11 cellular contexts compared by ENCODE assay signal in the genomic region with DNA sequence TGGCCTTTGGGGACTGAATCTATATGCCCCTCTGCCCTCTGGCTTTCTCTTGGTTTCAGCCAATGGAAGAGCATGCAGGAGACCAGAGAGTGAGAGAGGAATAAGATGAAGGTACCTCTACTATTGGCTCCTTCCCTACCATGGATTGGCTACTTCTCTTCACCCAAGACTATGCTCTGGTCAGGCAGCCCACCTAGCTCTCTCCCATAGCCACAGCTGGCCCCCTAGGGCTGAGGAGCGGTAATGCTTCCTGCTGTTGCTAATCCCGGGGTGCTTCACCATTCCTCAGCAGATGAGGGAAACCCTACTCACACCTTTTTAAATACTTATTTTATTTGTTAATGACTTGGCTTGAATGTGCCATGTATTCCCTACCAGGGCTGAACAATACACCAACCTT.
DNase-seq lines count a peak whose midpoint lies in the region; ATAC-seq and TF ChIP-seq lines count a peak whose summit lies in the region.
"Had no signal": no experiment of that assay in that cellular context is flagged by ENCODE, and none has a peak within 500 bp of the region (broad histone marks: within the 10 kb centered on the region; RNA-seq: fewer than 3 reads in every experiment).

No MANE protein-coding gene starts in this region.

- POLR2A ChIA-PET in Caco-2 (lab: Charles Lee) (no interaction called here), OCI-LY7 (lab: Charles Lee) (interaction anchor here (0.6 to 0.9 kb wide), 2 partner anchors 49 to 79 kb away, joined by 3 read pairs; no protein-coding TSS in a partner anchor)

- H3K36me3 Mint-ChIP-seq in Caco-2 (ENCODE audit: insufficient read depth, unreplicated experiment) = peaks cover 9% of the 10 kb centered on the region

- in situ Hi-C loops in GM13976 (cut with MboI; ENCODE audit: low sequenced_read_pairs, unreplicated experiment) = no loop called here

- H3K9me3 ChIP-seq in Caco-2 = no peaks in the 10 kb centered on the region; the same call in 1 of the 2 replicates
- H3K9me3 ChIP-seq in OCI-LY7 (ENCODE audit: low read length) = no peaks in the 10 kb centered on the region
- H3K9me3 ChIP-seq in spleen = no peaks in the 10 kb centered on the region
- H3K9me3 ChIP-seq: vagina had no signal

- H2AFZ ChIP-seq in OCI-LY7 (ENCODE audit: low read length) = no peak overlapping the region

- no peak overlapping the region for H3K4me3 Mint-ChIP-seq in Caco-2 (ENCODE audit: unreplicated experiment)

- peaks cover 41% of the 10 kb centered on the region for H3K4me1 Mint-ChIP-seq in Caco-2 (ENCODE audit: low read depth, unreplicated experiment)

- no peaks in the 10 kb centered on the region for H3K36me3 ChIP-seq in Caco-2 (ENCODE audit: control insufficient read depth, insufficient read depth, low read length)
- no peaks in the 10 kb centered on the region for H3K36me3 ChIP-seq in OCI-LY7 (ENCODE audit: insufficient read depth, low read length)
- no peaks in the 10 kb centered on the region for H3K36me3 ChIP-seq in spleen
- H3K36me3 ChIP-seq: vagina had no signal

- H3K4me2 ChIP-seq in OCI-LY7 (ENCODE audit: low read length) = no peak overlapping the region

- no peaks in the 10 kb centered on the region for H3K27me3 Mint-ChIP-seq in Caco-2 (ENCODE audit: insufficient read depth, unreplicated experiment)

- H3K4me1 ChIP-seq in Caco-2 = peaks cover 24% of the 10 kb centered on the region
- H3K4me1 ChIP-seq in OCI-LY7 (ENCODE audit: insufficient read depth, low read length, poor library complexity, severe bottlenecking) = no peaks in the 10 kb centered on the region
- no peaks in the 10 kb centered on the region for H3K4me1 ChIP-seq in spleen
- H3K4me1 ChIP-seq: vagina had no signal

- WGBS in spleen, 5 donors = 84 to 93% (median 88%) methylated on average over 2 of the region's 2 CpGs

- H3K27ac ChIP-seq in OCI-LY7 (ENCODE audit: low read depth, low read length, poor library complexity, severe bottlenecking) = no peak overlapping the region
- no peak overlapping the region for H3K27ac ChIP-seq in spleen
- H3K27ac ChIP-seq: vagina had no signal

- no peaks in the 10 kb centered on the region for H3K79me2 ChIP-seq in OCI-LY7 (ENCODE audit: insufficient read depth, low read depth, low read length)

- CTCF ChIA-PET in Caco-2 (lab: Charles Lee) (no interaction called here), OCI-LY7 (lab: Charles Lee; ENCODE audit: unreplicated experiment) (no interaction called here)

- BruUV-seq in Caco-2 (replicated peaks; lab: Mats Ljungman, UMichigan) = no TSS peak
- BruUV-seq in OCI-LY7 (replicated peaks; lab: Mats Ljungman, UMichigan) = no TSS peak

- H3K9me2 ChIP-seq in OCI-LY7 (ENCODE audit: insufficient read depth, low read length) = no peaks in the 10 kb centered on the region

- H3K27me3 ChIP-seq in Caco-2 (replicated peaks; ENCODE audit: control insufficient read depth, insufficient read depth, low read length) (no peaks in the 10 kb centered on the region), spleen (replicated peaks in 1 of 7) (peaks cover 0 to 9% (median 0%) of the 10 kb centered on the region in 7 donors)
- H3K27me3 ChIP-seq: vagina had no signal

- no peak for TF ChIP-seq POLR2A in spleen (IDR thresholded peaks at IDR 0.05)

- peak; percentile 75 for ATAC-seq in GM21576 (IDR thresholded peaks at IDR 0.05; ENCODE audit: unreplicated experiment)

- intact Hi-C loops in Caco-2 (cut with micrococcal nuclease; ENCODE audit: unreplicated experiment) = loop anchor here (2.0 kb wide), 1 partner anchor 190 kb away; no protein-coding TSS in a partner anchor
- intact Hi-C loops in OCI-LY7 (cut with micrococcal nuclease; ENCODE audit: unreplicated experiment) = no loop called here
- intact Hi-C loops in spleen (cut with DNase I; ENCODE audit: low total_unique reads) = no loop called here

- H3K27ac Mint-ChIP-seq in Caco-2 (ENCODE audit: unreplicated experiment) = peak overlapping the region; percentile 99

- no peak overlapping the region for H3K4me3 ChIP-seq in Caco-2 (ENCODE audit: low read depth, low read length)
- no peak overlapping the region for H3K4me3 ChIP-seq in OCI-LY7 (ENCODE audit: low read depth, low read length, poor library complexity, severe bottlenecking)
- no peak overlapping the region for H3K4me3 ChIP-seq in fibroblast of villous mesenchyme (ENCODE audit: low read depth, low read length)
- H3K4me3 ChIP-seq in spleen = no peak overlapping the region
- H3K4me3 ChIP-seq: vagina had no signal

- H3K9me3 Mint-ChIP-seq in Caco-2 (ENCODE audit: unreplicated experiment) = peaks cover 37% of the 10 kb centered on the region

- peak; percentile 34 to 62 for TF ChIP-seq CTCF in Caco-2 (IDR thresholded peaks at IDR 0.05; ENCODE audit: insufficient read depth in 1 of 2, low read depth in 1 of 2, low read length in 1 of 2, severe bottlenecking in 1 of 2, unreplicated experiment in 1 of 2)
- TF ChIP-seq CTCF in OCI-LY7 (conservative IDR thresholded peaks at IDR 0.05; ENCODE audit: low read length) = peak; percentile 73
- TF ChIP-seq CTCF in fibroblast of villous mesenchyme (IDR thresholded peaks at IDR 0.05; ENCODE audit: insufficient read depth, low read depth, low read length) = peak; percentile 48
- no peak for TF ChIP-seq CTCF in GM13976 (IDR thresholded peaks at IDR 0.05; ENCODE audit: borderline replicate concordance, control extremely low read depth, extremely low read depth, insufficient read depth, missing control alignments)
- no peak for TF ChIP-seq CTCF in spleen (IDR thresholded peaks at IDR 0.05 in 8 of 11, conservative IDR thresholded peaks at IDR 0.05 in 3 of 11)

- DNase-seq in Caco-2 (peak; percentile 60 to 61), OCI-LY7 (ENCODE audit: low spot score) (peak; percentile 31), fibroblast of villous mesenchyme (ENCODE audit: low read depth) (no peak), NCI-H1092 treated with DMSO at 0.1 percent for 48 hours (lab: John Stamatoyannopoulos, UW) (no peak), GM13976 (ENCODE audit: low spot score) (no peak), spleen (no peak), GOT3 (lab: John Stamatoyannopoulos, UW) (no peak)
- DNase-seq: amygdala, SW 1271 had no signal

- H4K20me1 ChIP-seq in OCI-LY7 (ENCODE audit: insufficient read depth, low read length) = no peaks in the 10 kb centered on the region

Comparison
In these comparisons a context has a peak if more than half of its experiments do, and no peak if none do; other contexts are left out.
1. DNase-seq: peak in Caco-2 (2 of 2) and OCI-LY7 (single experiment); none in fibroblast of villous mesenchyme (single experiment), NCI-H1092 treated with DMSO at 0.1 percent for 48 hours (single experiment), GM13976 (single experiment), spleen (single experiment) and GOT3 (single experiment).
2. CTCF ChIP-seq: peak in Caco-2 (2 of 2), OCI-LY7 (single experiment) and fibroblast of villous mesenchyme (single experiment); none in GM13976 (single experiment) and spleen (0 of 11).